In genomic region chr5:162796507-162796906, GRCh38 we compare ENCODE assay signal across 35 cellular contexts.
"Had no signal": no experiment of that assay in that cellular context is flagged by ENCODE, and none has a peak within 500 bp of the region (broad histone marks: within the 10 kb centered on the region; RNA-seq: fewer than 3 reads in every experiment).

No MANE protein-coding gene starts in this region.

- DNase-seq: Karpas-422, Kasumi-1, MG63, MM.1S, MV-4-11, NCI-H1048, NCI-H1092, NCI-H1092 treated with DMSO at 0.1 percent for 48 hours, NCI-H1105, NCI-H1105 treated with DMSO at 0.1 percent for 48 hours, NCI-H1417, NCI-H1417 treated with DMSO at 0.1 percent for 48 hours, NCI-H1436, NCI-H1436 treated with DMSO at 0.1 percent for 48 hours, NCI-H146, NCI-H1694, NCI-H1694 treated with DMSO at 0.1 percent for 48 hours, NCI-H187, NCI-H187 treated with DMSO at 0.1 percent for 48 hours, NCI-H1930, NCI-H2029, NCI-H2029 treated with DMSO at 0.1 percent for 48 hours, NCI-H2081, NCI-H2081 treated with DMSO at 0.1 percent for 48 hours, NCI-H2107, NCI-H2171, NCI-H2171 treated with DMSO at 0.1 percent for 48 hours, NCI-H226, NCI-H345, NCI-H446, NCI-H446 treated with DMSO at 0.1 percent for 48 hours, NCI-H510A, NCI-H510A treated with DMSO at 0.1 percent for 48 hours, NCI-H524, NCI-H524 treated with DMSO at 0.1 percent for 48 hours had no signal

- H3K36me3 ChIP-seq: MG63 had no signal

- H3K9me3 ChIP-seq: MG63 had no signal

- H3K4me3 ChIP-seq: MG63 had no signal

- H3K27me3 ChIP-seq: MG63 had no signal
